9 cellular contexts compared by ENCODE assay signal in genomic region chr11:65833297-65834030, GRCh38. TPM values are rescaled to one million over a fixed set of nuclear protein-coding genes. Genes with fewer than 3 reads are reported as not detected.
DNase-seq lines count a peak whose midpoint lies in the region; ATAC-seq and TF ChIP-seq lines count a peak whose summit lies in the region.
"Had no signal": no experiment of that assay in that cellular context is flagged by ENCODE, and none has a peak within 500 bp of the region (broad histone marks: within the 10 kb centered on the region; RNA-seq: fewer than 3 reads in every experiment).

Gene SNX32 (plus strand): TSS chr11:65833963. CDS start chr11:65834066, 103 bp downstream.

- H3K4me2 ChIP-seq in hepatocyte, result peak within 1 kb of the TSS; percentile 89

- H3K4me1 ChIP-seq in HAP-1, result peaks cover 12% of the 10 kb centered on the region
- peaks cover 5 to 14% of the 10 kb centered on the region in 2 donors for H3K4me1 ChIP-seq in ascending aorta
- H3K4me1 ChIP-seq in hepatocyte (ENCODE audit: insufficient read depth), result peaks cover 6% of the 10 kb centered on the region
- H3K4me1 ChIP-seq in rectal smooth muscle tissue (ENCODE audit: control insufficient read depth, insufficient read depth, low read length), result peaks cover 10% of the 10 kb centered on the region
- peaks cover 8% of the 10 kb centered on the region for H3K4me1 ChIP-seq in vagina

- H3K4me3 Mint-ChIP-seq in T-helper 17 cell, result no peak within 1 kb of the TSS
- H3K4me3 Mint-ChIP-seq: stimulated activated naive CD8-positive, alpha-beta T cell treated with anti-CD3 and anti-CD28 coated beads, Interleukin-15, Interleukin-2, amounts not matched to agents 100 ng/mL and 50 ng/mL, for 24 hours had no signal

- intact Hi-C loops in ascending aorta (cut with DNase I) (loop anchor here (1.0 to 5.0 kb wide), 3 partner anchors 15 to 216 kb away; partner anchors contain the start of genes CFL1 and PCNX3), vagina (cut with DNase I) (no loop called here)

- peak within 1 kb of the TSS; percentile 77 for H2AFZ ChIP-seq in hepatocyte

- no peak for TF ChIP-seq CTCF in ascending aorta (IDR thresholded peaks at IDR 0.05)
- no peak for TF ChIP-seq CTCF in hepatocyte (IDR thresholded peaks at IDR 0.05; ENCODE audit: poor library complexity)
- TF ChIP-seq CTCF in vagina (IDR thresholded peaks at IDR 0.05), result no peak

- H3K27me3 Mint-ChIP-seq in T-helper 17 cell, result peaks cover 4% of the 10 kb centered on the region

- no peaks in the 10 kb centered on the region for H3K36me3 ChIP-seq in HAP-1 (replicated peaks)
- H3K36me3 ChIP-seq in ascending aorta, result no peaks in the 10 kb centered on the region
- no peaks in the 10 kb centered on the region for H3K36me3 ChIP-seq in hepatocyte (replicated peaks; ENCODE audit: insufficient read depth, low read depth)
- H3K36me3 ChIP-seq in rectal smooth muscle tissue (ENCODE audit: control insufficient read depth, insufficient read depth, low read length), result no peaks in the 10 kb centered on the region
- H3K36me3 ChIP-seq in vagina, result no peaks in the 10 kb centered on the region

- H3K4me3 ChIP-seq in HAP-1 (peak within 1 kb of the TSS; percentile 42), ascending aorta (peak within 1 kb of the TSS; percentile 70 to 74), hepatocyte (peak within 1 kb of the TSS; percentile 45), rectal smooth muscle tissue (ENCODE audit: low read length) (peak within 1 kb of the TSS; percentile 73), vagina (peak within 1 kb of the TSS; percentile 54 to 82)

- peaks cover 9% of the 10 kb centered on the region for H3K27me3 ChIP-seq in HAP-1 (ENCODE audit: low read depth)
- no peaks in the 10 kb centered on the region for H3K27me3 ChIP-seq in ascending aorta
- no peaks in the 10 kb centered on the region for H3K27me3 ChIP-seq in hepatocyte
- H3K27me3 ChIP-seq in rectal smooth muscle tissue (ENCODE audit: control insufficient read depth, insufficient read depth, low read length), result no peaks in the 10 kb centered on the region
- H3K27me3 ChIP-seq in vagina, result no peaks in the 10 kb centered on the region

- peaks cover 3% of the 10 kb centered on the region; the same call in 1 of the 2 replicates for H3K9me3 ChIP-seq in HAP-1
- H3K9me3 ChIP-seq in T-helper 17 cell (ENCODE audit: control insufficient read depth, low read length, poor library complexity, severe bottlenecking), result no peaks in the 10 kb centered on the region
- no peaks in the 10 kb centered on the region for H3K9me3 ChIP-seq in ascending aorta
- H3K9me3 ChIP-seq in hepatocyte (ENCODE audit: low read depth), result no peaks in the 10 kb centered on the region
- no peaks in the 10 kb centered on the region for H3K9me3 ChIP-seq in vagina

- no peak within 1 kb of the TSS for H3K27ac Mint-ChIP-seq in T-helper 17 cell
- H3K27ac Mint-ChIP-seq: stimulated activated naive CD8-positive, alpha-beta T cell treated with anti-CD3 and anti-CD28 coated beads, Interleukin-15, Interleukin-2, amounts not matched to agents 100 ng/mL and 50 ng/mL, for 24 hours had no signal

- 3% methylated on average over 45 of the region's 63 CpGs for WGBS in hepatocyte (ENCODE audit: low lambda C conversion rate, missing lambda C conversion rate)

- TF ChIP-seq POLR2A in vagina (IDR thresholded peaks at IDR 0.05), result no peak

- ATAC-seq in T-helper 17 cell, result peak; percentile 100

- peaks cover 13% of the 10 kb centered on the region for H3K79me2 ChIP-seq in hepatocyte

- no peaks in the 10 kb centered on the region for H4K20me1 ChIP-seq in hepatocyte (ENCODE audit: insufficient read depth, poor library complexity, severe bottlenecking)

- DNase-seq in EL (peak; percentile 90), HAP-1 (ENCODE audit: low spot score in 2 of 2) (peak; percentile 89 to 97), NCI-H1105 (lab: John Stamatoyannopoulos, UW) (peak; percentile 91), T-helper 17 cell (peak; percentile 85 to 91 (median 86)), ascending aorta (ENCODE audit: low spot score in 2 of 2) (peak; percentile 80 to 97), hepatocyte (ENCODE audit: low spot score) (peak; percentile 97), vagina (ENCODE audit: extremely low spot score in 2 of 2) (peak in 1 of 2 donors; percentile 95)

- peaks cover 2% of the 10 kb centered on the region for H3K36me3 Mint-ChIP-seq in T-helper 17 cell (ENCODE audit: low read depth)

- in situ Hi-C loops in HAP-1 (cut with MboI; ENCODE audit: low sequenced_read_pairs), result no loop called here

- H3K9ac ChIP-seq in rectal smooth muscle tissue (ENCODE audit: low read length), result peak within 1 kb of the TSS; percentile 64

- H3K9me2 ChIP-seq in hepatocyte (replicated peaks; ENCODE audit: insufficient read depth), result no peaks in the 10 kb centered on the region

- peaks cover 11% of the 10 kb centered on the region for H3K4me1 Mint-ChIP-seq in T-helper 17 cell

- H3K27ac ChIP-seq in ascending aorta (no peak within 1 kb of the TSS), hepatocyte (peak within 1 kb of the TSS; percentile 19), rectal smooth muscle tissue (ENCODE audit: low read depth, low read length) (peak within 1 kb of the TSS; percentile 56), vagina (no peak within 1 kb of the TSS)

RNA-seq across cellular contexts. Expression of gene SNX32, which starts in this region (rescaled TPM):
- total RNA-seq in T-helper 17 cell (under 1 TPM; 0.27 to 0.34 TPM), ascending aorta (not detected), hepatocyte (2.3 and 2.9 TPM in 2 replicates), vagina (1.5 TPM)
- polyA plus RNA-seq in hepatocyte, result 5.1 and 6.0 TPM in 2 replicates

Comparison
In these comparisons a context has a peak if more than half of its experiments do, and no peak if none do; other contexts are left out.
1. Peak in DNase-seq and ATAC-seq in T-helper 17 cell; RNA of the gene not detected or under 1 TPM.
2. Peak in DNase-seq and H3K4me3 ChIP-seq in ascending aorta; RNA of the gene not detected or under 1 TPM.
3. H3K27ac ChIP-seq: peak in hepatocyte (single experiment) and rectal smooth muscle tissue (single experiment); none in ascending aorta (0 of 2) and vagina (single experiment).
4. Peak in every context shown above with its lines, with median percentiles within 50 percentile points of each other: H3K4me3 ChIP-seq.